2 cellular contexts compared by ENCODE assay signal in genomic region chr5:60624875-60625274, GRCh38.
DNase-seq lines count a peak whose midpoint lies in the region; ATAC-seq, FAIRE-seq and TF ChIP-seq lines count a peak whose summit lies in the region.
"Not testable (repeated sequence)": the region's sequence is repeated elsewhere in the genome, so short reads cannot be mapped to it uniquely, and the experiment has no call there.

No MANE protein-coding gene starts in this region.

- TF ChIP-seq EP300 in K562 (IDR thresholded peaks at IDR 0.05; ENCODE audit: low read length), result not testable (repeated sequence)

- POLR2A ChIA-PET in HEK293 (lab: Yijun Ruan, JAX), result not testable (repeated sequence)
- POLR2A ChIA-PET in K562 (lab: Yijun Ruan, JAX), result interaction anchor here (0.7 kb wide), 1 partner anchor 893 kb away, joined by 3 read pairs; no protein-coding TSS in a partner anchor

- not testable (repeated sequence) for H3K4me1 ChIP-seq in HEK293 (ENCODE audit: control insufficient read depth, insufficient read depth, low read length); K562 (replicated peaks in 1 of 2; ENCODE audit: control insufficient read depth in 2 of 2, insufficient read depth in 2 of 2, low read length in 2 of 2)

- not testable (repeated sequence) for BruUV-seq in K562 (replicated peaks; lab: Mats Ljungman, UMichigan)

- H3K79me2 ChIP-seq in K562 (ENCODE audit: control insufficient read depth, insufficient read depth, low read length), result not testable (repeated sequence)

- in situ Hi-C loops in K562 (cut with MboI), result not testable (repeated sequence)

- H4K20me1 ChIP-seq in K562 (replicated peaks; ENCODE audit: control insufficient read depth, insufficient read depth, low read length), result not testable (repeated sequence)

- FAIRE-seq in K562 (lab: Jason Lieb, UNC), result not testable (repeated sequence)

- not testable (repeated sequence) for TF ChIP-seq RAD21 in K562 (CRISPR knock-in tag; conservative IDR thresholded peaks at IDR 0.05 in 1 of 2, IDR thresholded peaks at IDR 0.05 in 1 of 2)

- not testable (repeated sequence) for TF ChIP-seq CTCF in HEK293 (tag by site-specific recombination; IDR thresholded peaks at IDR 0.05); K562 (IDR thresholded peaks at IDR 0.05 in 2 of 3, conservative IDR thresholded peaks at IDR 0.05 in 1 of 3; ENCODE audit: insufficient read depth in 2 of 3, low read depth in 1 of 3, low read length in 3 of 3)

- H3K9me3 ChIP-seq in HEK293 (ENCODE audit: control insufficient read depth, insufficient read depth, low read depth, low read length); K562 (replicated peaks; ENCODE audit: control insufficient read depth, insufficient read depth, low read depth, low read length): not testable (repeated sequence)

- not testable (repeated sequence) for H3K4me3 ChIP-seq in HEK293 (ENCODE audit: low read depth, low read length); K562

- not testable (repeated sequence) for H3K9ac ChIP-seq in K562 (ENCODE audit: insufficient read depth in 1 of 2, low read depth in 2 of 2, low read length in 2 of 2)

- WGBS in K562 (ENCODE audit: insufficient coverage, low coverage, missing lambda C conversion rate), result 87% methylated on average over 5 of the region's 7 CpGs

- not testable (repeated sequence) for DNase-seq in K562 (ENCODE audit: extremely low read depth in 1 of 4, low spot score in 3 of 4)

- H2AFZ ChIP-seq in K562 (ENCODE audit: low read depth, low read length), result not testable (repeated sequence)

- not testable (repeated sequence) for H3K27ac ChIP-seq in HEK293 (ENCODE audit: extremely low read depth, low read depth, low read length); K562 (ENCODE audit: extremely low read depth, low read depth, low read length)

- not testable (repeated sequence) for TF ChIP-seq POLR2A in K562 (conservative IDR thresholded peaks at IDR 0.05)

- not testable (repeated sequence) for ATAC-seq in K562

- H3K36me3 ChIP-seq in HEK293 (ENCODE audit: control insufficient read depth in 2 of 2, insufficient read depth in 1 of 2, low read length in 2 of 2), result peaks cover 5 to 10% of the 10 kb centered on the region in 2 experiments; a peak in 2 of 3 replicates
- not testable (repeated sequence) for H3K36me3 ChIP-seq in K562 (ENCODE audit: control insufficient read depth, insufficient read depth, low read length)

- not testable (repeated sequence) for H3K9me1 ChIP-seq in K562 (ENCODE audit: control insufficient read depth, insufficient read depth, low read length)

- CTCF ChIA-PET in HEK293 (lab: Yijun Ruan, JAX); K562 (lab: Yijun Ruan, JAX; ENCODE audit: low intra/inter-chr PET ratio): not testable (repeated sequence)

- H3K27me3 ChIP-seq in K562 (ENCODE audit: control insufficient read depth in 2 of 2, insufficient read depth in 2 of 2, low read length in 2 of 2), result not testable (repeated sequence)

- not testable (repeated sequence) for H3K4me2 ChIP-seq in K562 (ENCODE audit: insufficient read depth, low read length)

- intact Hi-C loops in K562 (cut with micrococcal nuclease), result not testable (repeated sequence)

TF ChIP-seq in HEK293, 187 proteins besides CTCF, POLR2A, EP300 and RAD21:
- peak; percentile 61; the same call in 1 of the 2 replicates for TF ChIP-seq ZNF146 (tag by site-specific recombination; IDR thresholded peaks at IDR 0.05)

TF ChIP-seq in K562, 482 proteins besides CTCF, POLR2A, EP300 and RAD21:
- peak; percentile 50 for TF ChIP-seq ZNF146 (CRISPR knock-in tag; IDR thresholded peaks at IDR 0.05; ENCODE audit: unreplicated experiment)
